Comparison of ENCODE assay signal across 24 cellular contexts in the genomic region with DNA sequence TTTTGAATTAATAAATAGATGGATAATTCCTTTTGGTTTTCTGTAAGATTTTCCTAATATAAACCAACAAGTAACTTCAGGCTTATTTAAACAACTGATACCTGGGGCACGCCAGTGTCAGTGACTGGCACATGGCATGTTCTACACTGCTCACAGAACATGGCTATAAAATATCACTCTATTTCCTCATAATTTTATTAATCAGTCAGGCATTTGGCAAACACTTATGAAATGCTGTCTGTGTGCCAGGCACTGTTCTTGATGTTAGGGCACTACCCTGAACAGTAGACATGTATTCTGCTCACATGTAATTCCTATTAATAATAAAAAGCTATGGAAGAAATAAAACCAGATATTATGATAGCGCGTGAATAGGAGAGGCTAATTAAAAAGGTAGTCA.
DNase-seq lines count a peak whose midpoint lies in the region; ATAC-seq and TF ChIP-seq lines count a peak whose summit lies in the region.
"Had no signal": no experiment of that assay in that cellular context is flagged by ENCODE, and none has a peak within 500 bp of the region (broad histone marks: within the 10 kb centered on the region; RNA-seq: fewer than 3 reads in every experiment).

No MANE protein-coding gene starts in this region.

- intact Hi-C loops in left lung (cut with DNase I) (no loop called here), thyroid gland (cut with DNase I) (no loop called here)

- ATAC-seq in left lung, result peak; percentile 61
- no peak for ATAC-seq in GM19467 (IDR thresholded peaks at IDR 0.05; ENCODE audit: unreplicated experiment)
- ATAC-seq in stimulated activated naive B cell treated with anti-CD40 and anti-IgM and Interleukin-4, amounts not matched to agents 10 μg/mL and 1 μg/mL and 100 μg/mL, for 72 hours (replicated peaks), result no peak
- ATAC-seq in HG03439 (IDR thresholded peaks at IDR 0.05; ENCODE audit: unreplicated experiment), result no peak
- ATAC-seq: A549, GM12878 had no signal

- DNase-seq in LNCaP clone FGC (ENCODE audit: low read depth) (peak; percentile 26), left lung (no peak), thyroid gland (no peak)
- DNase-seq in stimulated activated naive B cell treated with anti-CD40 and anti-IgM and Interleukin-4, amounts not matched to agents 10 μg/mL and 1 μg/mL and 100 μg/mL, for 72 hours, result no peak
- DNase-seq: 8988T; ACHN; AML-193; BE2C; CD4-positive, alpha-beta T cell; CD8-positive, alpha-beta memory T cell; DMS 273 treated with DMSO at 0.1 percent for 48 hours; DMS79; EL; GDM1; GOT3; HFFc6 had no signal

- TF ChIP-seq POLR2A in thyroid gland (IDR thresholded peaks at IDR 0.05), result no peak

- H3K4me1 ChIP-seq in left lung, result no peaks in the 10 kb centered on the region
- H3K4me1 ChIP-seq in thyroid gland, result peaks cover 34% of the 10 kb centered on the region in 2 donors
- H3K4me1 ChIP-seq: A549; BE2C; BLaER1 treated with 17β-estradiol and CSF1 and Interleukin-3, amounts not matched to agents 10 nM and 100 nM; HAP-1 had no signal

- no peaks in the 10 kb centered on the region for H3K36me3 ChIP-seq in left lung
- H3K36me3 ChIP-seq in thyroid gland, result no peaks in the 10 kb centered on the region
- H3K36me3 ChIP-seq: BE2C; BLaER1 treated with 17β-estradiol and CSF1 and Interleukin-3, amounts not matched to agents 10 nM and 100 nM; HAP-1 had no signal

- H3K4me3 ChIP-seq in LNCaP clone FGC (ENCODE audit: low read depth, low read length) (no peak overlapping the region), left lung (no peak overlapping the region), thyroid gland (replicated peaks in 1 of 3) (no peak overlapping the region)
- H3K4me3 ChIP-seq: A549; BLaER1 treated with 17β-estradiol and CSF1 and Interleukin-3, amounts not matched to agents 10 nM and 100 nM; GM12878; HAP-1 had no signal

- no peak overlapping the region for H3K27ac Mint-ChIP-seq in stimulated activated naive B cell treated with anti-CD40 and anti-IgM and Interleukin-4, amounts not matched to agents 10 μg/mL and 1 μg/mL and 100 μg/mL, for 72 hours
- H3K27ac Mint-ChIP-seq: CD4-positive, alpha-beta T cell; CD8-positive, alpha-beta memory T cell; HFFc6 had no signal

- H3K36me3 Mint-ChIP-seq in stimulated activated naive B cell treated with anti-CD40 and anti-IgM and Interleukin-4, amounts not matched to agents 10 μg/mL and 1 μg/mL and 100 μg/mL, for 72 hours, result no peaks in the 10 kb centered on the region
- H3K36me3 Mint-ChIP-seq: CD14-positive monocyte; CD8-positive, alpha-beta memory T cell had no signal

- H3K4me1 Mint-ChIP-seq in stimulated activated naive B cell treated with anti-CD40 and anti-IgM and Interleukin-4, amounts not matched to agents 10 μg/mL and 1 μg/mL and 100 μg/mL, for 72 hours, result no peaks in the 10 kb centered on the region
- H3K4me1 Mint-ChIP-seq: CD14-positive monocyte; CD8-positive, alpha-beta memory T cell had no signal

- peak overlapping the region; percentile 13; the same call in 1 of the 2 replicates for H3K27ac ChIP-seq in VCaP
- H3K27ac ChIP-seq in left lung, result no peak overlapping the region
- H3K27ac ChIP-seq in thyroid gland, result peak overlapping the region in 2 of 3 donors; percentile 7 to 63
- H3K27ac ChIP-seq: A549; BLaER1 treated with 17β-estradiol and CSF1 and Interleukin-3, amounts not matched to agents 10 nM and 100 nM had no signal

- H3K27me3 ChIP-seq in left lung (no peaks in the 10 kb centered on the region), thyroid gland (no peaks in the 10 kb centered on the region)
- H3K27me3 ChIP-seq: BE2C; BLaER1 treated with 17β-estradiol and CSF1 and Interleukin-3, amounts not matched to agents 10 nM and 100 nM had no signal

- 96 to 97% methylated on average over 3 of the region's 3 CpGs for WGBS in thyroid gland, 2 donors

- H3K9me3 ChIP-seq in left lung (peaks cover 0 to 11% of the 10 kb centered on the region in 2 donors), thyroid gland (no peaks in the 10 kb centered on the region)
- H3K9me3 ChIP-seq: A549, BE2C had no signal

- TF ChIP-seq CTCF in LNCaP clone FGC (IDR thresholded peaks at IDR 0.05; ENCODE audit: control insufficient read depth, extremely low read depth, insufficient read depth) (no peak), VCaP (conservative IDR thresholded peaks at IDR 0.05) (no peak), left lung (IDR thresholded peaks at IDR 0.05) (no peak), thyroid gland (IDR thresholded peaks at IDR 0.05) (no peak)

- peaks cover 6 to 10% of the 10 kb centered on the region in 2 donors for H3K9me3 Mint-ChIP-seq in stimulated activated naive B cell treated with anti-CD40 and anti-IgM and Interleukin-4, amounts not matched to agents 10 μg/mL and 1 μg/mL and 100 μg/mL, for 72 hours

- H3K27me3 Mint-ChIP-seq in stimulated activated naive B cell treated with anti-CD40 and anti-IgM and Interleukin-4, amounts not matched to agents 10 μg/mL and 1 μg/mL and 100 μg/mL, for 72 hours, result no peaks in the 10 kb centered on the region
- H3K27me3 Mint-ChIP-seq: CD4-positive, alpha-beta T cell; CD8-positive, alpha-beta memory T cell had no signal

- no peak overlapping the region for H3K4me3 Mint-ChIP-seq in stimulated activated naive B cell treated with anti-CD40 and anti-IgM and Interleukin-4, amounts not matched to agents 10 μg/mL and 1 μg/mL and 100 μg/mL, for 72 hours
- H3K4me3 Mint-ChIP-seq: CD14-positive monocyte; CD4-positive, alpha-beta T cell; CD8-positive, alpha-beta memory T cell; HFFc6 had no signal

Comparison
In these comparisons a context has a peak if more than half of its experiments do, and no peak if none do; other contexts are left out.
1. H3K27ac ChIP-seq: peak in VCaP (single experiment) and thyroid gland (2 of 3); none in left lung (0 of 2).